In genomic region chr10:70190102-70190501, GRCh38 we compare ENCODE assay signal across 1 cellular context.
TF ChIP-seq lines count a peak whose summit lies in the region.

No MANE protein-coding gene starts in this region.

TF ChIP-seq in IMR-90, 13 proteins besides CTCF, POLR2A, EP300 and RAD21:
- TF ChIP-seq RCOR1 (IDR thresholded peaks at IDR 0.05; ENCODE audit: insufficient replicate concordance, low read length) = no peak
